ENCODE assay signal across 14 cellular contexts in genomic region chr14:20494935-20495766, GRCh38. TPM values are rescaled to one million over a fixed set of nuclear protein-coding genes. Genes with fewer than 3 reads are reported as not detected.
DNase-seq lines count a peak whose midpoint lies in the region; ATAC-seq and TF ChIP-seq lines count a peak whose summit lies in the region.
"Had no signal": no experiment of that assay in that cellular context is flagged by ENCODE, and none has a peak within 500 bp of the region (broad histone marks: within the 10 kb centered on the region; RNA-seq: fewer than 3 reads in every experiment).

No MANE protein-coding gene starts in this region.

- H3K4me2 ChIP-seq in PC-3 (ENCODE audit: low read length), result peak overlapping the region; percentile 58

- no peak overlapping the region for H3K4me3 Mint-ChIP-seq in activated naive CD4-positive, alpha-beta T cell treated with anti-CD3 and anti-CD28 coated beads, Interleukin-2, amount 10 ng/mL, durations not matched to agents 7 days and 5 days
- H3K4me3 Mint-ChIP-seq in type B pancreatic cell, result peak overlapping the region; percentile 43
- H3K4me3 Mint-ChIP-seq: B cell; T-helper 1 cell treated with Interleukin-12 subunit alpha and Interleukin-12 subunit beta and Interleukin-4 antibody, amounts not matched to agents 30 μg/mL and 1 μg/mL, for 36 hours had no signal

- H3K4me3 ChIP-seq in PC-3 (ENCODE audit: low read length), result peak overlapping the region; percentile 36; the same call in 1 of the 2 replicates
- H3K4me3 ChIP-seq: upper lobe of left lung had no signal

- H3K27ac ChIP-seq in PC-3 (ENCODE audit: low read length), result peak overlapping the region; percentile 78
- H3K27ac ChIP-seq: upper lobe of left lung had no signal

- H3K27me3 Mint-ChIP-seq in activated naive CD4-positive, alpha-beta T cell treated with anti-CD3 and anti-CD28 coated beads, Interleukin-2, amount 10 ng/mL, durations not matched to agents 7 days and 5 days, result peaks cover 4% of the 10 kb centered on the region
- H3K27me3 Mint-ChIP-seq in type B pancreatic cell, result no peaks in the 10 kb centered on the region
- H3K27me3 Mint-ChIP-seq: B cell had no signal

- DNase-seq in activated naive CD4-positive, alpha-beta T cell treated with anti-CD3 and anti-CD28 coated beads, Interleukin-2, amount 10 ng/mL, durations not matched to agents 7 days and 5 days, result no peak
- DNase-seq in activated naive CD4-positive, alpha-beta T cell treated with Interleukin-2 at 50 U/mL for 16 hours, result no peak
- peak; percentile 93 for DNase-seq in PC-3
- DNase-seq in type B pancreatic cell (ENCODE audit: extremely low spot score, unreplicated experiment), result no peak
- DNase-seq: cortex of kidney, Karpas-422, nucleus accumbens, upper lobe of left lung had no signal

- H2AFZ ChIP-seq in PC-3 (ENCODE audit: low read length), result peak overlapping the region; percentile 19; the same call in 1 of the 2 replicates

- no TSS peak for BruUV-seq in PC-3 (replicated peaks; lab: Mats Ljungman, UMichigan)

- TF ChIP-seq CTCF in PC-3 (conservative IDR thresholded peaks at IDR 0.05; ENCODE audit: low read depth, low read length) (no peak), type B pancreatic cell (conservative IDR thresholded peaks at IDR 0.05) (no peak)

- ATAC-seq in PC-3, result peak; percentile 52
- peak; percentile 62 for ATAC-seq in esophagus mucosa
- ATAC-seq in HG02571 (IDR thresholded peaks at IDR 0.05; ENCODE audit: unreplicated experiment), result no peak
- no peak for ATAC-seq in HG02798 (IDR thresholded peaks at IDR 0.05; ENCODE audit: poor library complexity, unreplicated experiment)
- no peak for ATAC-seq in GM18517 (IDR thresholded peaks at IDR 0.05; ENCODE audit: unreplicated experiment)

- no peaks in the 10 kb centered on the region for H3K36me3 Mint-ChIP-seq in activated naive CD4-positive, alpha-beta T cell treated with anti-CD3 and anti-CD28 coated beads, Interleukin-2, amount 10 ng/mL, durations not matched to agents 7 days and 5 days
- H3K36me3 Mint-ChIP-seq in type B pancreatic cell, result no peaks in the 10 kb centered on the region

- no peaks in the 10 kb centered on the region for H3K79me2 ChIP-seq in PC-3 (ENCODE audit: low read length)

- CTCF ChIA-PET in activated naive CD4-positive, alpha-beta T cell treated with anti-CD3 and anti-CD28 coated beads, Interleukin-2, amount 10 ng/mL, durations not matched to agents 7 days and 5 days (lab: Charles Lee), result no interaction called here
- CTCF ChIA-PET in PC-3 (lab: Charles Lee), result no interaction called here

- intact Hi-C loops in PC-3 (cut with micrococcal nuclease), result no loop called here

- no peaks in the 10 kb centered on the region for H3K9me3 ChIP-seq in PC-3 (ENCODE audit: low read length)
- H3K9me3 ChIP-seq: upper lobe of left lung had no signal

- peak overlapping the region; percentile 44 for H3K27ac Mint-ChIP-seq in activated naive CD4-positive, alpha-beta T cell treated with anti-CD3 and anti-CD28 coated beads, Interleukin-2, amount 10 ng/mL, durations not matched to agents 7 days and 5 days
- peak overlapping the region; percentile 79 for H3K27ac Mint-ChIP-seq in type B pancreatic cell
- H3K27ac Mint-ChIP-seq: B cell had no signal

- H4K20me1 ChIP-seq in PC-3 (ENCODE audit: low read length), result no peaks in the 10 kb centered on the region

- no peaks in the 10 kb centered on the region for H3K9me3 Mint-ChIP-seq in activated naive CD4-positive, alpha-beta T cell treated with anti-CD3 and anti-CD28 coated beads, Interleukin-2, amount 10 ng/mL, durations not matched to agents 7 days and 5 days
- peaks cover 8% of the 10 kb centered on the region for H3K9me3 Mint-ChIP-seq in type B pancreatic cell
- H3K9me3 Mint-ChIP-seq: T-helper 1 cell treated with Interleukin-12 subunit alpha and Interleukin-12 subunit beta and Interleukin-4 antibody, amounts not matched to agents 30 μg/mL and 1 μg/mL, for 36 hours had no signal

- no peaks in the 10 kb centered on the region for H3K9me2 ChIP-seq in PC-3 (replicated peaks; ENCODE audit: low read length)

- H3K4me1 ChIP-seq in PC-3 (ENCODE audit: insufficient read depth, low read length), result peaks cover 48% of the 10 kb centered on the region

- POLR2A ChIA-PET in PC-3 (lab: Charles Lee; ENCODE audit: unreplicated experiment), result no interaction called here

- peak overlapping the region; percentile 14; the same call in 1 of the 2 replicates for H3K9ac ChIP-seq in PC-3 (ENCODE audit: low read length)

- H3K27me3 ChIP-seq in PC-3 (ENCODE audit: low read length), result no peaks in the 10 kb centered on the region
- H3K27me3 ChIP-seq: upper lobe of left lung had no signal

- no peaks in the 10 kb centered on the region for H3K36me3 ChIP-seq in PC-3 (ENCODE audit: low read depth, low read length)
- H3K36me3 ChIP-seq: upper lobe of left lung had no signal

- peaks cover 47% of the 10 kb centered on the region for H3K4me1 Mint-ChIP-seq in activated naive CD4-positive, alpha-beta T cell treated with anti-CD3 and anti-CD28 coated beads, Interleukin-2, amount 10 ng/mL, durations not matched to agents 7 days and 5 days
- H3K4me1 Mint-ChIP-seq in type B pancreatic cell (ENCODE audit: unreplicated experiment), result peaks cover 15% of the 10 kb centered on the region

- no peaks in the 10 kb centered on the region for H3F3A ChIP-seq in PC-3 (ENCODE audit: low read length, unreplicated experiment)

RNA-seq across cellular contexts. Expression of gene RNASE10, which starts 10.2 kb away (rescaled TPM):
- total RNA-seq in PC-3 (2014; rRNA removed), result not detected in 2 replicates
- 0.52 TPM for total RNA-seq in esophagus mucosa
- 0.88 and 0.94 TPM in 2 replicates for total RNA-seq in type B pancreatic cell (ENCODE audit: low replicate concordance)

RNA-seq across cellular contexts. Expression of gene PNP, which starts 25.9 kb away (rescaled TPM):
- total RNA-seq in PC-3 (2014; rRNA removed) (108 and 118 TPM in 2 replicates), esophagus mucosa (76.4 TPM), type B pancreatic cell (ENCODE audit: low replicate concordance) (36.9 and 66.3 TPM in 2 replicates)

RNA-seq across cellular contexts. Expression of gene PIP4P1, which starts 33.9 kb away (rescaled TPM):
- 32.9 and 35.2 TPM in 2 replicates for total RNA-seq in PC-3 (2014; rRNA removed)
- total RNA-seq in esophagus mucosa, result 22.8 TPM
- 38.4 and 44.8 TPM in 2 replicates for total RNA-seq in type B pancreatic cell (ENCODE audit: low replicate concordance)

RNA-seq across cellular contexts. Expression of gene APEX1, which starts 40.1 kb away (rescaled TPM):
- 147 and 189 TPM in 2 replicates for total RNA-seq in PC-3 (2014; rRNA removed)
- 119 TPM for total RNA-seq in esophagus mucosa
- total RNA-seq in type B pancreatic cell (ENCODE audit: low replicate concordance), result 228 and 319 TPM in 2 replicates

RNA-seq across cellular contexts. Expression of gene OSGEP, which starts 40.5 kb away (rescaled TPM):
- total RNA-seq in PC-3 (2014; rRNA removed) (57.7 and 64.1 TPM in 2 replicates), esophagus mucosa (16.2 TPM), type B pancreatic cell (ENCODE audit: low replicate concordance) (37.4 and 57.1 TPM in 2 replicates)

Comparison
In these comparisons a context has a peak if more than half of its experiments do, and no peak if none do; other contexts are left out.
1. ATAC-seq: peak in PC-3 (single experiment) and esophagus mucosa (single experiment); none in HG02571 (single experiment), HG02798 (single experiment) and GM18517 (single experiment).